ENCODE assay signal across 20 cellular contexts in genomic region chr22:39122772-39123470, GRCh38. TPM values are rescaled to one million over a fixed set of nuclear protein-coding genes. Genes with fewer than 3 reads are reported as not detected.
A peak's percentile ranks its signal among the peaks of the same experiment; 100 is the strongest.
DNase-seq lines count a peak whose midpoint lies in the region; ATAC-seq, FAIRE-seq and TF ChIP-seq lines count a peak whose summit lies in the region.
"Had no signal": no experiment of that assay in that cellular context is flagged by ENCODE, and none has a peak within 500 bp of the region (broad histone marks: within the 10 kb centered on the region; RNA-seq: fewer than 3 reads in every experiment).

No MANE protein-coding gene starts in this region.

- peak overlapping the region; percentile 72; the same call in 1 of the 2 replicates for H2BK12ac ChIP-seq in H1 (ENCODE audit: low read depth, low read length)

- H2AFZ ChIP-seq in H1 (ENCODE audit: low read length) (no peak overlapping the region), osteoblast (ENCODE audit: low read length) (no peak overlapping the region), SK-N-SH (ENCODE audit: low read depth) (no peak overlapping the region)

- 0 out of 2 replicates have a peak overlapping the region, but pooled peaks have one; percentile 61 for H2AK5ac ChIP-seq in H1 (ENCODE audit: low read depth, low read length)

- no peaks in the 10 kb centered on the region for H3K9me3 ChIP-seq in H1 (ENCODE audit: insufficient read depth in 2 of 2, low read depth in 1 of 2, low read length in 1 of 2)
- H3K9me3 ChIP-seq in osteoblast (ENCODE audit: low read depth, low read length): no peaks in the 10 kb centered on the region
- H3K9me3 ChIP-seq in SK-N-SH: no peaks in the 10 kb centered on the region
- H3K9me3 ChIP-seq: A549, Caco-2, SJSA1 had no signal

- DNase-seq in GM13976 (ENCODE audit: low spot score): peak; percentile 29
- no peak for DNase-seq in H1 (ENCODE audit: low read depth in 1 of 2, low spot score in 2 of 2)
- peak; percentile 41 for DNase-seq in osteoblast (ENCODE audit: insufficient read length, low spot score, missing footprints)
- DNase-seq in foreskin fibroblast: no peak
- no peak for DNase-seq in stimulated activated CD8-positive, alpha-beta memory T cell treated with anti-CD3 and anti-CD28 coated beads, Interleukin-4, amount 100 ng/mL, for 48 hours
- DNase-seq in SK-N-SH: no peak
- DNase-seq: C1 segment of cervical spinal cord, DMS79, GDM1, NCI-H187, NCI-H2081 treated with DMSO at 0.1 percent for 48 hours, NCI-H226, NCI-H510A, Right ventricle myocardium superior had no signal

- H3K23ac ChIP-seq in H1 (ENCODE audit: insufficient read length): no peak overlapping the region

- FAIRE-seq in H1 (lab: Jason Lieb, UNC): no peak
- FAIRE-seq: A549, GM12891 had no signal

- no peaks in the 10 kb centered on the region for H3K79me2 ChIP-seq in H1 (ENCODE audit: control insufficient read depth in 1 of 2, insufficient read depth in 2 of 2, low read length in 2 of 2)
- no peaks in the 10 kb centered on the region for H3K79me2 ChIP-seq in osteoblast (ENCODE audit: insufficient read depth, low read length)
- H3K79me2 ChIP-seq in SK-N-SH (ENCODE audit: insufficient read depth): no peaks in the 10 kb centered on the region

- in situ Hi-C loops in GM13976 (cut with MboI; ENCODE audit: low sequenced_read_pairs, unreplicated experiment): loop anchor here (10.0 kb wide), 1 partner anchor 248 kb away; the partner anchor contains the start of gene CBX6

- H3K14ac ChIP-seq in H1 (ENCODE audit: insufficient read length): no peak overlapping the region

- POLR2A ChIA-PET in H1 (lab: Charles Lee; ENCODE audit: partially characterized antibody) (interaction anchor here (1.4 to 1.6 kb wide), 3 partner anchors 10 to 196 kb away, joined by 4 read pairs; partner anchors contain the start of gene RPL3), SK-N-SH (lab: Yijun Ruan, JAX) (interaction anchor here (0.7 kb wide), 1 partner anchor 194 kb away, joined by 3 read pairs; no protein-coding TSS in a partner anchor)

- H3K9ac ChIP-seq in H1 (replicated peaks in 1 of 4; ENCODE audit: extremely low read depth in 1 of 4, low read depth in 3 of 4, low read length in 3 of 4) (no peak overlapping the region), SK-N-SH (no peak overlapping the region)

- H4K5ac ChIP-seq in H1 (ENCODE audit: insufficient read length, low read depth, low read length): no peak overlapping the region

- WGBS in H1 (ENCODE audit: extremely low coverage in 1 of 2, insufficient coverage in 1 of 2, insufficient read length in 1 of 2, insufficient replicate concordance in 2 of 2, low coverage in 1 of 2, low lambda C conversion rate in 2 of 2, missing lambda C conversion rate in 1 of 2), 2 experiments: 89% methylated on average over 14 of the region's 17 CpGs; no CpG with 5 or more reads in 1 of the 2 experiments
- WGBS in SK-N-SH (ENCODE audit: low lambda C conversion rate): 88% methylated on average over 12 of the region's 17 CpGs

- H3K23me2 ChIP-seq in H1 (ENCODE audit: low read depth, low read length): no peaks in the 10 kb centered on the region

- ATAC-seq in GM18517 (IDR thresholded peaks at IDR 0.05; ENCODE audit: unreplicated experiment): no peak

- H2BK20ac ChIP-seq in H1 (ENCODE audit: low read length): no peak overlapping the region

- H3F3A ChIP-seq in SK-N-SH (replicated peaks; ENCODE audit: insufficient read depth): no peaks in the 10 kb centered on the region

- H3K27me3 ChIP-seq in H1 (replicated peaks in 1 of 4; ENCODE audit: control insufficient read depth in 3 of 4, extremely low read depth in 1 of 4, insufficient read depth in 3 of 4, low read length in 3 of 4) (no peaks in the 10 kb centered on the region; a peak in 1 of 7 replicates), osteoblast (ENCODE audit: insufficient read depth, low read length) (no peaks in the 10 kb centered on the region), SK-N-SH (ENCODE audit: insufficient read depth) (no peaks in the 10 kb centered on the region)
- H3K27me3 ChIP-seq: SJSA1 had no signal

- H2BK15ac ChIP-seq in H1 (ENCODE audit: low read length): 0 out of 2 replicates have a peak overlapping the region, but pooled peaks have one; percentile 20

- no peak for TF ChIP-seq POLR2A in H1 (IDR thresholded peaks at IDR 0.05; ENCODE audit: control extremely low read depth in 1 of 2, low read depth in 2 of 2, low read length in 2 of 2)

- H3K27ac ChIP-seq in H1 (ENCODE audit: low read depth, low read length): no peak overlapping the region
- no peak overlapping the region for H3K27ac ChIP-seq in osteoblast (ENCODE audit: low read depth, low read length)
- H3K27ac ChIP-seq in SK-N-SH (ENCODE audit: low read depth in 2 of 2, low read length in 1 of 2): no peak overlapping the region
- H3K27ac ChIP-seq: A549, SJSA1 had no signal

- TF ChIP-seq RAD21 in H1 (IDR thresholded peaks at IDR 0.05 in 1 of 2, conservative IDR thresholded peaks at IDR 0.05 in 1 of 2; ENCODE audit: low read depth in 2 of 2, low read length in 2 of 2) (no peak), SK-N-SH (IDR thresholded peaks at IDR 0.05; ENCODE audit: low read length) (no peak)

- no peak for TF ChIP-seq EP300 in H1 (IDR thresholded peaks at IDR 0.05; ENCODE audit: borderline replicate concordance in 1 of 2, low read depth in 2 of 2, low read length in 2 of 2)
- no peak for TF ChIP-seq EP300 in SK-N-SH (IDR thresholded peaks at IDR 0.05; ENCODE audit: borderline replicate concordance in 1 of 2, low read depth in 1 of 2, low read length in 1 of 2)

- H3K4me3 ChIP-seq in H1 (ENCODE audit: extremely low read depth in 1 of 4, insufficient read depth in 2 of 4, low read depth in 3 of 4, low read length in 4 of 4) (no peak overlapping the region), osteoblast (ENCODE audit: insufficient read depth, low read length) (no peak overlapping the region), foreskin fibroblast (ENCODE audit: low read depth in 1 of 2, low read length in 2 of 2) (no peak overlapping the region), SK-N-SH (ENCODE audit: low read depth in 2 of 2, low read length in 1 of 2) (no peak overlapping the region)
- H3K4me3 ChIP-seq: A549, SJSA1 had no signal

- no peaks in the 10 kb centered on the region for H3K9me2 ChIP-seq in SK-N-SH

- H3K56ac ChIP-seq in H1 (replicated peaks; ENCODE audit: insufficient read length, low read depth, low read length): no peak overlapping the region

- no peak for TF ChIP-seq CTCF in GM13976 (IDR thresholded peaks at IDR 0.05; ENCODE audit: borderline replicate concordance, control extremely low read depth, extremely low read depth, insufficient read depth, missing control alignments)
- no peak for TF ChIP-seq CTCF in H1 (IDR thresholded peaks at IDR 0.05; ENCODE audit: control extremely low read depth in 1 of 3, insufficient read depth in 1 of 3, low read depth in 1 of 3, low read length in 3 of 3)
- no peak for TF ChIP-seq CTCF in osteoblast (IDR thresholded peaks at IDR 0.05; ENCODE audit: extremely low read depth, low read depth, low read length)
- TF ChIP-seq CTCF in foreskin fibroblast (IDR thresholded peaks at IDR 0.05; ENCODE audit: low read depth, low read length): no peak
- no peak for TF ChIP-seq CTCF in SK-N-SH (IDR thresholded peaks at IDR 0.05)

- no peak overlapping the region; the same call in 1 of the 2 replicates for H4K8ac ChIP-seq in H1 (ENCODE audit: extremely low read depth, insufficient read depth, low read length)

- H3K4me2 ChIP-seq in H1 (ENCODE audit: insufficient read depth in 1 of 2, low read depth in 2 of 2, low read length in 2 of 2) (no peak overlapping the region), osteoblast (ENCODE audit: insufficient read depth, low read length) (no peak overlapping the region), SK-N-SH (no peak overlapping the region)
- H3K4me2 ChIP-seq: A549 had no signal

- peak overlapping the region; percentile 15 for H4K91ac ChIP-seq in H1 (replicated peaks; ENCODE audit: insufficient read length, low read length)

- H3K36me3 ChIP-seq in H1 (ENCODE audit: control insufficient read depth in 2 of 4, insufficient read depth in 4 of 4, low read length in 3 of 4) (no peaks in the 10 kb centered on the region), osteoblast (ENCODE audit: insufficient read depth, low read length) (no peaks in the 10 kb centered on the region), SK-N-SH (replicated peaks in 1 of 2; ENCODE audit: control insufficient read depth in 1 of 2, insufficient read depth in 2 of 2, low read length in 1 of 2) (no peaks in the 10 kb centered on the region)
- H3K36me3 ChIP-seq: SJSA1 had no signal

- H3K18ac ChIP-seq in H1 (ENCODE audit: extremely low read depth, low read length): no peak overlapping the region

- peaks cover 0 to 2% (median 2%) of the 10 kb centered on the region in 4 experiments; a peak in 4 of 7 replicates for H3K4me1 ChIP-seq in H1 (replicated peaks in 1 of 4; ENCODE audit: control insufficient read depth in 3 of 4, insufficient read depth in 4 of 4, low read length in 3 of 4)
- H3K4me1 ChIP-seq in osteoblast (ENCODE audit: insufficient read depth, low read length): no peaks in the 10 kb centered on the region
- no peaks in the 10 kb centered on the region for H3K4me1 ChIP-seq in SK-N-SH (ENCODE audit: control insufficient read depth in 1 of 2, insufficient read depth in 2 of 2, low read depth in 1 of 2, low read length in 1 of 2)
- H3K4me1 ChIP-seq: Caco-2, SJSA1 had no signal

- no peaks in the 10 kb centered on the region for H4K20me1 ChIP-seq in H1 (replicated peaks in 1 of 2; ENCODE audit: control insufficient read depth in 1 of 2, insufficient read depth in 2 of 2, low read length in 2 of 2)
- H4K20me1 ChIP-seq in osteoblast (ENCODE audit: insufficient read depth, low read length): no peaks in the 10 kb centered on the region
- H4K20me1 ChIP-seq in SK-N-SH (ENCODE audit: insufficient read depth): no peaks in the 10 kb centered on the region

- H3K79me1 ChIP-seq in H1 (ENCODE audit: low read depth, low read length): no peaks in the 10 kb centered on the region

- peak overlapping the region; percentile 7; the same call in 1 of the 2 replicates for H2BK5ac ChIP-seq in H1 (ENCODE audit: low read depth, low read length)

- CTCF ChIA-PET in H1 (lab: Charles Lee; ENCODE audit: partially characterized antibody) (interaction anchor here (0.7 to 6.5 kb wide), 14 partner anchors 8 to 374 kb away, joined by 3 to 47 read pairs (median 4); partner anchors contain the start of gene APOBEC3D), SK-N-SH (lab: Yijun Ruan, JAX) (interaction anchor here (0.8 to 3.0 kb wide), 4 partner anchors 12 to 354 kb away, joined by 3 to 20 read pairs (median 4); no protein-coding TSS in a partner anchor)

- H2BK120ac ChIP-seq in H1 (replicated peaks; ENCODE audit: low read depth, low read length): no peak overlapping the region

- H3K4ac ChIP-seq in H1 (replicated peaks; ENCODE audit: insufficient read length, low read depth, low read length): no peak overlapping the region

RNA-seq across cellular contexts. Expression of gene APOBEC3H, which starts 25.9 kb away (rescaled TPM):
- 0.47 and 0.48 TPM in 2 replicates for total RNA-seq in H1 (2021; fragmentation: NEBNext Ultra II Directional; extraction: Animal tissue kit (Norgen Biotek cat#: 25700))
- polyA plus RNA-seq in H1 (2011; rRNA removed) (0.52 and 0.56 TPM in 2 replicates), SK-N-SH (2012; rRNA removed) (0.18 and 0.49 TPM in 2 replicates)
- 0.45 TPM for polyA plus RNA-seq in H1 (2011; cell fraction: cytosol; rRNA removed)
- polyA plus RNA-seq in H1 (2011; cell fraction: nucleus; rRNA removed): 0.58 TPM
- polyA plus RNA-seq in H1 (2012, experiment 1 of 2): 0.44 to 1.3 TPM (median 0.92 TPM) in 3 of 4 replicates, not detected in the other
- polyA plus RNA-seq in H1 (2012, experiment 2 of 2): 0.63 TPM
- polyA plus RNA-seq in H1 (2013, experiment 1 of 2): 0.65 TPM
- polyA plus RNA-seq in H1 (2013, experiment 2 of 2): 0.66 TPM
- 1.4 and 1.8 TPM in 2 replicates for polyA minus RNA-seq in H1 (2011; rRNA and poly(A)+ RNA removed)
- polyA minus RNA-seq in H1 (2011; cell fraction: cytosol; rRNA and poly(A)+ RNA removed): not detected
- not detected for polyA minus RNA-seq in H1 (2011; cell fraction: nucleus; rRNA and poly(A)+ RNA removed)
- total RNA-seq in osteoblast: not detected in 2 replicates
- polyA plus RNA-seq in SK-N-SH (2012; cell fraction: cytosol; rRNA removed): 0.18 and 0.33 TPM in 2 replicates
- polyA plus RNA-seq in SK-N-SH (2012; cell fraction: nucleus; rRNA removed): 0.54 and 0.77 TPM in 2 replicates
- total RNA-seq: Caco-2, HT-29, Right ventricle myocardium superior, SJSA1 had no signal

RNA-seq across cellular contexts. Expression of gene CBX7, which starts 29.6 kb away (rescaled TPM):
- 8.7 TPM in 2 replicates for total RNA-seq in H1 (2021; fragmentation: NEBNext Ultra II Directional; extraction: Animal tissue kit (Norgen Biotek cat#: 25700))
- polyA plus RNA-seq in H1 (2011; rRNA removed) (6.9 and 12.3 TPM in 2 replicates), SK-N-SH (2012; rRNA removed) (2.3 and 2.7 TPM in 2 replicates)
- polyA plus RNA-seq in H1 (2011; cell fraction: cytosol; rRNA removed): 9.2 TPM
- 15.9 TPM for polyA plus RNA-seq in H1 (2011; cell fraction: nucleus; rRNA removed)
- 5.4 to 9.5 TPM (median 8.5 TPM) in 4 replicates for polyA plus RNA-seq in H1 (2012, experiment 1 of 2)
- 7.8 TPM for polyA plus RNA-seq in H1 (2012, experiment 2 of 2)
- 5.7 TPM for polyA plus RNA-seq in H1 (2013, experiment 1 of 2)
- 5.9 TPM for polyA plus RNA-seq in H1 (2013, experiment 2 of 2)
- polyA minus RNA-seq in H1 (2011; rRNA and poly(A)+ RNA removed): 5.8 and 8.3 TPM in 2 replicates
- 5.1 TPM for polyA minus RNA-seq in H1 (2011; cell fraction: cytosol; rRNA and poly(A)+ RNA removed)
- 7.3 TPM for polyA minus RNA-seq in H1 (2011; cell fraction: nucleus; rRNA and poly(A)+ RNA removed)
- total RNA-seq in osteoblast: 12.7 and 14.5 TPM in 2 replicates
- 1.4 and 2.3 TPM in 2 replicates for polyA plus RNA-seq in SK-N-SH (2012; cell fraction: cytosol; rRNA removed)
- polyA plus RNA-seq in SK-N-SH (2012; cell fraction: nucleus; rRNA removed): 8.3 and 9.9 TPM in 2 replicates

RNA-seq across cellular contexts. Expression of gene APOBEC3G, which starts 45.8 kb away (rescaled TPM):
- 0.94 and 2.0 TPM in 2 replicates for total RNA-seq in H1 (2021; fragmentation: NEBNext Ultra II Directional; extraction: Animal tissue kit (Norgen Biotek cat#: 25700))
- polyA plus RNA-seq in H1 (2011; rRNA removed) (1.7 and 2.5 TPM in 2 replicates), SK-N-SH (2012; rRNA removed) (0.11 TPM in 1 of 2 replicates, not detected in the other)
- 2.3 TPM for polyA plus RNA-seq in H1 (2011; cell fraction: cytosol; rRNA removed)
- 2.7 TPM for polyA plus RNA-seq in H1 (2011; cell fraction: nucleus; rRNA removed)
- polyA plus RNA-seq in H1 (2012, experiment 1 of 2): 0.74 to 1.8 TPM (median 1.5 TPM) in 4 replicates
- 1.3 TPM for polyA plus RNA-seq in H1 (2012, experiment 2 of 2)
- polyA plus RNA-seq in H1 (2013, experiment 1 of 2): 1.2 TPM
- 1.1 TPM for polyA plus RNA-seq in H1 (2013, experiment 2 of 2)
- polyA minus RNA-seq in H1 (2011; rRNA and poly(A)+ RNA removed): 2.6 and 2.7 TPM in 2 replicates
- 1.5 TPM for polyA minus RNA-seq in H1 (2011; cell fraction: cytosol; rRNA and poly(A)+ RNA removed)
- 2.7 TPM for polyA minus RNA-seq in H1 (2011; cell fraction: nucleus; rRNA and poly(A)+ RNA removed)
- 15.6 and 18.1 TPM in 2 replicates for total RNA-seq in osteoblast
- polyA plus RNA-seq in SK-N-SH (2012; cell fraction: cytosol; rRNA removed): 0.09 and 0.17 TPM in 2 replicates
- 0.08 and 0.10 TPM in 2 replicates for polyA plus RNA-seq in SK-N-SH (2012; cell fraction: nucleus; rRNA removed)
- total RNA-seq: HT-29 had no signal
- polyA plus RNA-seq: A549 had no signal

Comparison
In these comparisons a context has a peak if more than half of its experiments do, and no peak if none do; other contexts are left out.
1. DNase-seq: peak in GM13976 (single experiment) and osteoblast (single experiment); none in H1 (0 of 2), foreskin fibroblast (0 of 2), stimulated activated CD8-positive, alpha-beta memory T cell treated with anti-CD3 and anti-CD28 coated beads, Interleukin-4, amount 100 ng/mL, for 48 hours (single experiment) and SK-N-SH (single experiment).